In genomic region chr7:80618105-80618504, GRCh38 we compare ENCODE assay signal across 31 cellular contexts. TPM values are rescaled to one million over a fixed set of nuclear protein-coding genes. Genes with fewer than 3 reads are reported as not detected.
DNase-seq lines count a peak whose midpoint lies in the region; ATAC-seq and TF ChIP-seq lines count a peak whose summit lies in the region.
"Had no signal": no experiment of that assay in that cellular context is flagged by ENCODE, and none has a peak within 500 bp of the region (broad histone marks: within the 10 kb centered on the region; RNA-seq: fewer than 3 reads in every experiment).

No MANE protein-coding gene starts in this region.

- H3K27ac ChIP-seq in PC-9 (no peak overlapping the region), subcutaneous abdominal adipose tissue (ENCODE audit: low read depth, low read length) (peak overlapping the region; percentile 23)
- H3K27ac ChIP-seq: coronary artery, neural progenitor cell had no signal

- H3K4me3 ChIP-seq in PC-9: no peak overlapping the region
- H3K4me3 ChIP-seq in subcutaneous abdominal adipose tissue (ENCODE audit: low read depth in 1 of 5, low read length in 5 of 5): no peak overlapping the region
- H3K4me3 ChIP-seq: coronary artery, lung, neural progenitor cell, upper lobe of left lung had no signal

- DNase-seq in Right ventricle myocardium inferior (ENCODE audit: missing footprints): no peak
- DNase-seq in cardiac septum (ENCODE audit: low spot score): no peak
- DNase-seq in PC-9: no peak
- no peak for DNase-seq in left lobe of liver (ENCODE audit: low spot score)
- DNase-seq in GM19238 (ENCODE audit: insufficient read length, low spot score): no peak
- DNase-seq: 8988T; activated CD4-positive, alpha-beta T cell treated with anti-CD3 and anti-CD28 coated beads, Interleukin-2, amount 50 U/mL, for 4 hours; activated naive CD4-positive, alpha-beta T cell treated with anti-CD3 and anti-CD28 coated beads, Interleukin-2, amount 50 U/mL, for 16 hours; anterior cingulate cortex; DMS53; foreskin melanocyte; GF-D8; Karpas-422; NCI-H1105; NCI-H2029; NCI-H2227 treated with DMSO at 0.1 percent for 48 hours; NCI-H82; small intestine; stimulated activated CD4-positive, alpha-beta T cell treated with anti-CD3 and anti-CD28 coated beads, Interleukin-1b, Interleukin-23, amount 100 ng/mL, for 48 hours; substantia nigra; upper lobe of left lung had no signal

- H3F3A ChIP-seq in PC-9 (ENCODE audit: insufficient read depth, low read depth): no peaks in the 10 kb centered on the region

- no peaks in the 10 kb centered on the region for H3K9me2 ChIP-seq in PC-9 (ENCODE audit: insufficient read depth)

- no peaks in the 10 kb centered on the region for H3K79me2 ChIP-seq in PC-9 (ENCODE audit: low read depth)

- POLR2A ChIA-PET in PC-9 (lab: Charles Lee; ENCODE audit: unreplicated experiment): no interaction called here

- no peak for TF ChIP-seq CTCF in PC-9 (conservative IDR thresholded peaks at IDR 0.05)

- H3K27me3 ChIP-seq in PC-9 (ENCODE audit: insufficient read depth, low read depth) (no peaks in the 10 kb centered on the region), subcutaneous abdominal adipose tissue (ENCODE audit: control insufficient read depth in 5 of 5, insufficient read depth in 4 of 5, low read length in 5 of 5) (no peaks in the 10 kb centered on the region)
- H3K27me3 ChIP-seq: neural progenitor cell, upper lobe of left lung had no signal

- H3K36me3 ChIP-seq in PC-9 (ENCODE audit: low read depth) (no peaks in the 10 kb centered on the region), subcutaneous abdominal adipose tissue (ENCODE audit: control insufficient read depth in 5 of 5, insufficient read depth in 5 of 5, low read length in 5 of 5) (no peaks in the 10 kb centered on the region)
- H3K36me3 ChIP-seq: neural progenitor cell, upper lobe of left lung had no signal

- CTCF ChIA-PET in PC-9 (lab: Charles Lee): no interaction called here

- no peak overlapping the region for H3K4me2 ChIP-seq in PC-9
- H3K4me2 ChIP-seq: neural progenitor cell had no signal

- H3K9ac ChIP-seq in subcutaneous abdominal adipose tissue (ENCODE audit: low read length in 5 of 5): no peak overlapping the region
- H3K9ac ChIP-seq: neural progenitor cell had no signal

- H3K9me3 ChIP-seq in PC-9 (ENCODE audit: insufficient read depth, low read depth) (0 out of 2 replicates have a peak, but pooled peaks cover 5% of the 10 kb centered on the region), subcutaneous abdominal adipose tissue (ENCODE audit: control insufficient read depth in 5 of 5, low read length in 5 of 5) (peaks cover 0 to 8% (median 4%) of the 10 kb centered on the region in 5 donors)
- H3K9me3 ChIP-seq: upper lobe of left lung had no signal

- peaks cover 12% of the 10 kb centered on the region for H3K4me1 ChIP-seq in PC-9 (replicated peaks; ENCODE audit: insufficient read depth)
- H3K4me1 ChIP-seq in subcutaneous abdominal adipose tissue (ENCODE audit: control insufficient read depth in 5 of 5, insufficient read depth in 5 of 5, low read length in 5 of 5): peaks cover 0 to 64% (median 27%) of the 10 kb centered on the region in 5 donors

- peak; percentile 64 for ATAC-seq in Right ventricle myocardium inferior
- peak; percentile 31 for ATAC-seq in left lobe of liver
- ATAC-seq in HG03442 (IDR thresholded peaks at IDR 0.05; ENCODE audit: unreplicated experiment): no peak
- no peak for ATAC-seq in GM21447 (IDR thresholded peaks at IDR 0.05; ENCODE audit: unreplicated experiment)
- ATAC-seq: esophagus mucosa, Panc1 had no signal

- 0 out of 2 replicates have a peak overlapping the region, but pooled peaks have one; percentile 34 for H2AFZ ChIP-seq in PC-9
- H2AFZ ChIP-seq: neural progenitor cell had no signal

- intact Hi-C loops in Right ventricle myocardium inferior (cut with DNase I): no loop called here
- intact Hi-C loops in cardiac septum (cut with DNase I): no loop called here
- intact Hi-C loops in PC-9 (cut with micrococcal nuclease; ENCODE audit: unreplicated experiment): no loop called here

- H4K20me1 ChIP-seq in PC-9 (ENCODE audit: insufficient read depth): no peaks in the 10 kb centered on the region

- BruUV-seq in PC-9 (replicated peaks; lab: Mats Ljungman, UMichigan): no TSS peak

RNA-seq across cellular contexts. Expression of gene CD36, which starts 20.3 kb away (rescaled TPM):
- 1,230 TPM for total RNA-seq in Right ventricle myocardium inferior
- total RNA-seq in cardiac septum: 717 TPM
- total RNA-seq in PC-9 (2021): 0.28 and 1.3 TPM in 2 replicates
- 16.3 TPM for total RNA-seq in left lobe of liver
- total RNA-seq: activated T-helper 1 cell treated with anti-CD3 and anti-CD28 coated beads, Interleukin-12 subunit alpha, Interleukin-12 subunit beta, Interleukin-2, Interleukin-4 antibody, amounts not matched to agents 30 ng/mL and 10 ng/mL and 1 ng/mL, durations not matched to agents 14 hours and 24 hours and 36 hours; T-helper 2 cell treated with Interferon-gamma antibody and Interleukin-4, amounts not matched to agents 100 ng/mL and 5 ng/mL, for 36 hours had no signal

Comparison
In these comparisons a context has a peak if more than half of its experiments do, and no peak if none do; other contexts are left out.
1. ATAC-seq: peak in Right ventricle myocardium inferior (single experiment) and left lobe of liver (single experiment); none in HG03442 (single experiment) and GM21447 (single experiment).
2. RNA of gene CD36, which starts 20.3 kb away (total RNA-seq): 1,230 TPM in Right ventricle myocardium inferior (single experiment) and 717 TPM in cardiac septum (single experiment); 16.3 TPM in left lobe of liver (single experiment) and 0.28 to 1.3 TPM in PC-9; every median in the first group is over 10 times any median in the second.